8 cellular contexts compared by ENCODE assay signal in the genomic region with DNA sequence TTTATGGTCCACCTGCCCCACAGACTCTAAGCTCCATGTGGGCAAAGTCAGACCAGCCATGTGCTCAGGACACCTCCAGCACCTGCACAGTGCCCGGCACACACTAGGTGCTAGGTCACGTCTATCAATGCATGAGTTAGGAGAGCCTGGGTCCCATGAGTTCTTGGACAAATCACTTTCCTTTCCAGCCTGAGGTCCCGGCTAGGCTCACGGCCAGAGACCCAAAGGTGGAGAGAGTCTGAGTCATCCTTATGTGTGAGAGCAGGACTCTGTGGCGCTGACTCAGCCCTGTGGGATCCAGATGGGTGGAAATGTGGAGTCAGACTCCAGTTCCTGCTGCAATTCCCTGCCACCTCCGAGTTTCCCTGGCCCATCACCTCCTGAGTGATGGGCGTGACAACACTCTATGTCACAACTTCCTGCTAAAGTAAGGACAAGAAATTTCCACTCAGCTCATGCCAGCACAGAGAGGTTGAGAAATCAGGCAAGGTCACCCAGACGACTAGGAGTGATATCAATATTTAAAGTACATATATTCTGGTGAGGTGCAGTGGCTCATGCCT. TPM values are rescaled to one million over a fixed set of nuclear protein-coding genes. Genes with fewer than 3 reads are reported as not detected.
A peak's percentile ranks its signal among the peaks of the same experiment; 100 is the strongest.
DNase-seq lines count a peak whose midpoint lies in the region; ATAC-seq, FAIRE-seq and TF ChIP-seq lines count a peak whose summit lies in the region.

No MANE protein-coding gene starts in this region.

- H3K4me1 ChIP-seq in naive thymus-derived CD4-positive, alpha-beta T cell (ENCODE audit: control insufficient read depth in 2 of 2, insufficient read depth in 2 of 2, low read length in 2 of 2) = peaks cover 29 to 41% of the 10 kb centered on the region in 2 donors

- H3K36me3 Mint-ChIP-seq in naive thymus-derived CD4-positive, alpha-beta T cell = no peaks in the 10 kb centered on the region

- H3K27ac Mint-ChIP-seq in naive thymus-derived CD4-positive, alpha-beta T cell = peak overlapping the region in 4 of 9 donors; percentile 34 to 89 (median 78)

- peak; percentile 99 for DNase-seq in H54 (ENCODE audit: insufficient read length, low spot score)
- peak; percentile 97 for DNase-seq in fibroblast of peridontal ligament (ENCODE audit: extremely low read depth)
- DNase-seq in putamen (ENCODE audit: low spot score) = peak; percentile 74
- no peak for DNase-seq in SHP77 treated with DMSO at 0.1 percent for 48 hours (lab: John Stamatoyannopoulos, UW)
- no peak for DNase-seq in naive thymus-derived CD4-positive, alpha-beta T cell

- no peaks in the 10 kb centered on the region for H3K9me3 Mint-ChIP-seq in naive thymus-derived CD4-positive, alpha-beta T cell

- POLR2A ChIA-PET in naive thymus-derived CD4-positive, alpha-beta T cell (lab: Charles Lee) = interaction anchor here (1.0 to 2.0 kb wide), 3 partner anchors 15 to 148 kb away, joined by 3 to 12 read pairs (median 4); a partner anchor contains a TSS

- intact Hi-C loops in naive thymus-derived CD4-positive, alpha-beta T cell (cut with micrococcal nuclease) = loop anchor here (5.0 kb wide), 3 partner anchors 37 to 352 kb away; a partner anchor contains a TSS

- H3K27ac ChIP-seq in naive thymus-derived CD4-positive, alpha-beta T cell (ENCODE audit: low read depth, low read length) = no peak overlapping the region

- H3K36me3 ChIP-seq in naive thymus-derived CD4-positive, alpha-beta T cell (ENCODE audit: control insufficient read depth in 2 of 3, insufficient read depth in 3 of 3, low read length in 3 of 3) = peaks cover 0 to 8% (median 0%) of the 10 kb centered on the region in 3 experiments

- ATAC-seq in SK-N-SH treated with all-trans-retinoic acid at 6 μM for 48 hours (peak; percentile 70), GM21723 (IDR thresholded peaks at IDR 0.05; ENCODE audit: unreplicated experiment) (no peak), HG03565 (IDR thresholded peaks at IDR 0.05; ENCODE audit: unreplicated experiment) (no peak)
- no peak for ATAC-seq in naive thymus-derived CD4-positive, alpha-beta T cell

- H3K9me3 ChIP-seq in naive thymus-derived CD4-positive, alpha-beta T cell (ENCODE audit: control insufficient read depth in 2 of 3, low read length in 3 of 3) = no peaks in the 10 kb centered on the region

- H3K27me3 ChIP-seq in naive thymus-derived CD4-positive, alpha-beta T cell (ENCODE audit: control insufficient read depth in 2 of 2, insufficient read depth in 2 of 2, low read length in 2 of 2) = no peaks in the 10 kb centered on the region

- H3K4me3 ChIP-seq in naive thymus-derived CD4-positive, alpha-beta T cell (ENCODE audit: low read length) = no peak overlapping the region

- H3K4me1 Mint-ChIP-seq in naive thymus-derived CD4-positive, alpha-beta T cell = peaks cover 31 to 56% (median 46%) of the 10 kb centered on the region in 7 donors

- no peak for TF ChIP-seq POLR2A in H54 (IDR thresholded peaks at IDR 0.05; ENCODE audit: low read depth, low read length)

- H3K27me3 Mint-ChIP-seq in naive thymus-derived CD4-positive, alpha-beta T cell = peaks cover 0 to 13% (median 0%) of the 10 kb centered on the region in 5 donors

- peak; percentile 97 for FAIRE-seq in H54 (lab: Jason Lieb, UNC)

- CTCF ChIA-PET in naive thymus-derived CD4-positive, alpha-beta T cell (lab: Charles Lee) = interaction anchor here (0.9 to 4.8 kb wide), 5 partner anchors 50 to 330 kb away, joined by 3 to 36 read pairs (median 18); a partner anchor contains a TSS

- peak overlapping the region in 5 of 10 donors; percentile 5 to 87 (median 25) for H3K4me3 Mint-ChIP-seq in naive thymus-derived CD4-positive, alpha-beta T cell

TF ChIP-seq in SK-N-SH treated with all-trans-retinoic acid at 6 μM for 48 hours, 23 proteins besides CTCF, POLR2A, EP300 and RAD21:
- TF ChIP-seq ZFP3 (CRISPR knock-in tag; IDR thresholded peaks at IDR 0.05) (peak; percentile 85), OSR1 (CRISPR knock-in tag; IDR thresholded peaks at IDR 0.05) (no peak)

RNA-seq across cellular contexts. Expression of a gene that starts 2.5 kb away (rescaled TPM):
- total RNA-seq in naive thymus-derived CD4-positive, alpha-beta T cell = 10 to 100 TPM; 28.0 to 51.0 (median 36.1) TPM
- polyA plus RNA-seq in naive thymus-derived CD4-positive, alpha-beta T cell = 10 to 100 TPM; 20.0 to 21.7 TPM

RNA-seq across cellular contexts. Expression of a gene that starts 11.2 kb away (rescaled TPM):
- total RNA-seq in naive thymus-derived CD4-positive, alpha-beta T cell = 1 to 10 TPM; 1.4 to 2.9 (median 2.1) TPM
- polyA plus RNA-seq in naive thymus-derived CD4-positive, alpha-beta T cell = under 1 TPM in 1 of 2 donors, not detected in 1; 0.17 TPM

RNA-seq across cellular contexts. Expression of a gene that starts 18.3 kb away (rescaled TPM):
- total RNA-seq in naive thymus-derived CD4-positive, alpha-beta T cell = 10 to 100 TPM; 29.1 to 84.4 (median 56.8) TPM
- 10 to 100 TPM; 29.3 to 39.5 TPM for polyA plus RNA-seq in naive thymus-derived CD4-positive, alpha-beta T cell

RNA-seq across cellular contexts. Expression of a gene that starts 19.9 kb away (rescaled TPM):
- total RNA-seq in naive thymus-derived CD4-positive, alpha-beta T cell = 100 to 1,000 TPM in 3 of 5 experiments, 10 to 100 TPM in 2; 63.0 to 125 (median 107) TPM
- polyA plus RNA-seq in naive thymus-derived CD4-positive, alpha-beta T cell = 10 to 100 TPM; 28.3 to 34.5 TPM

RNA-seq across cellular contexts. Expression of a gene that starts 41.9 kb away (rescaled TPM):
- total RNA-seq in naive thymus-derived CD4-positive, alpha-beta T cell = 10 to 100 TPM; 33.2 to 64.9 (median 51.6) TPM
- polyA plus RNA-seq in naive thymus-derived CD4-positive, alpha-beta T cell = under 1 TPM; 0.09 to 0.21 TPM

Comparison
In these comparisons a context has a peak if more than half of its experiments do, and no peak if none do; other contexts are left out.
1. DNase-seq: peak in H54 (single experiment), fibroblast of peridontal ligament (single experiment) and putamen (single experiment); none in SHP77 treated with DMSO at 0.1 percent for 48 hours (single experiment) and naive thymus-derived CD4-positive, alpha-beta T cell (0 of 9).